17 cellular contexts compared by ENCODE assay signal in the genomic region with DNA sequence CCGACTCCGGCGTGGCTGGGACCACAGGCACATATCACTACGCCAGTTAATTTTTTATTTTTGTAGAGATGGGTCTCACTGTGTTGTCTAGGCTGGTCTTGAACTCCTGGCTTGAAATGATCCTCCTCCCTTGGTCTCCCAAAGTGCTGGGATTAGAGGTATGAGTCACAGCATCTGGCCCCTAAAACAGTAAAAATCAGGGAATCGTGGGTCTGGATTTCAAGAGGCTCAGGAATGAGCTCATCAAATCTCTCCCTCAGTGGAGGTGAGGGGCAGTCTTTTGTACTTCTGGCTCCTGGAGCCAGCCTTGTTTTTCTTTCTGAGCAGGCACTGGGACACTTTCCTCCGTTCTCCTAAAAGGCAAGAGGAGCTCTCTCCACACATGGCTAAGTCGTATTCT. TPM values are rescaled to one million over a fixed set of nuclear protein-coding genes. Genes with fewer than 3 reads are reported as not detected.
A peak's percentile ranks its signal among the peaks of the same experiment; 100 is the strongest.
DNase-seq lines count a peak whose midpoint lies in the region; ATAC-seq and TF ChIP-seq lines count a peak whose summit lies in the region.
"Had no signal": no experiment of that assay in that cellular context is flagged by ENCODE, and none has a peak within 500 bp of the region (broad histone marks: within the 10 kb centered on the region; RNA-seq: fewer than 3 reads in every experiment).

No MANE protein-coding gene starts in this region.

- CTCF ChIA-PET in Panc1 (lab: Charles Lee) = no interaction called here

- H3K27me3 ChIP-seq in Panc1 (ENCODE audit: control insufficient read depth, insufficient read depth, low read length) = no peaks in the 10 kb centered on the region
- no peaks in the 10 kb centered on the region for H3K27me3 ChIP-seq in stomach smooth muscle (ENCODE audit: control insufficient read depth in 1 of 2, insufficient read depth in 2 of 2, low read length in 2 of 2)
- H3K27me3 ChIP-seq: BE2C had no signal

- H3K36me3 ChIP-seq in Panc1 (ENCODE audit: control insufficient read depth, insufficient read depth, low read length) = no peaks in the 10 kb centered on the region
- peaks cover 3 to 6% of the 10 kb centered on the region in 2 donors for H3K36me3 ChIP-seq in stomach smooth muscle (ENCODE audit: control insufficient read depth in 2 of 2, insufficient read depth in 2 of 2, low read length in 2 of 2)
- H3K36me3 ChIP-seq: BE2C had no signal

- H3K27ac ChIP-seq in Panc1 (ENCODE audit: low read length) (no peak overlapping the region; the same call in 1 of the 2 replicates), stomach smooth muscle (ENCODE audit: low read length) (peak overlapping the region; percentile 85)
- H3K27ac ChIP-seq: foreskin keratinocyte had no signal

- BruUV-seq in Panc1 (replicated peaks; lab: Mats Ljungman, UMichigan) = no TSS peak

- H3K4me3 ChIP-seq in Panc1 (ENCODE audit: low read depth in 2 of 2, low read length in 2 of 2) (no peak overlapping the region), stomach smooth muscle (ENCODE audit: low read length in 2 of 2) (peak overlapping the region in 1 of 2 donors; percentile 15)

- DNase-seq in NCI-H2107 treated with DMSO at 0.1 percent for 48 hours (lab: John Stamatoyannopoulos, UW; ENCODE audit: unreplicated experiment) (peak; percentile 58), NCI-H2107 (lab: John Stamatoyannopoulos, UW) (no peak), Panc1 (ENCODE audit: low read depth, low spot score) (no peak), islet precursor cell (peak; percentile 59)
- no peak for DNase-seq in stimulated activated naive CD4-positive, alpha-beta T cell (lab: John Stamatoyannopoulos, UW)
- DNase-seq: activated B cell treated with CpG ODN at 0.5 μM for 24 hours; activated CD8-positive, alpha-beta T cell treated with anti-CD3 and anti-CD28 coated beads for 36 hours; activated T-cell treated with anti-CD3 and anti-CD28 coated beads, Interleukin-2, amount 50 U/mL, for 72 hours; Kasumi-1; occipital lobe; stimulated activated CD4-positive, alpha-beta T cell treated with anti-CD3 and anti-CD28 coated beads, Interleukin-2, amount 100 ng/mL, for 48 hours; T-helper 1 cell had no signal

- POLR2A ChIA-PET in Panc1 (lab: Charles Lee) = no interaction called here

- in situ Hi-C loops in Panc1 (cut with HindIII; ENCODE audit: low pct_unique_long_range_greater_than_20kb, low sequenced_read_pairs) = no loop called here

- H3K9ac ChIP-seq in stomach smooth muscle (ENCODE audit: low read length in 2 of 2) = peak overlapping the region in 1 of 2 donors; percentile 42

- intact Hi-C loops in Panc1 (cut with micrococcal nuclease; ENCODE audit: unreplicated experiment) = no loop called here

- no peak for TF ChIP-seq CTCF in Panc1 (IDR thresholded peaks at IDR 0.05)

- no peaks in the 10 kb centered on the region for H3K9me3 ChIP-seq in Panc1 (ENCODE audit: control insufficient read depth, insufficient read depth, low read depth, low read length)
- H3K9me3 ChIP-seq in stomach smooth muscle (ENCODE audit: control insufficient read depth in 2 of 2, low read length in 2 of 2) = no peaks in the 10 kb centered on the region
- H3K9me3 ChIP-seq: BE2C had no signal

- ATAC-seq in Panc1 = peak; percentile 13; the same call in 1 of the 2 replicates
- no peak for ATAC-seq in GM21528 (IDR thresholded peaks at IDR 0.05; ENCODE audit: low FRiP score, unreplicated experiment)
- ATAC-seq in GM19035 (IDR thresholded peaks at IDR 0.05; ENCODE audit: unreplicated experiment) = no peak
- ATAC-seq: activated CD8-positive, alpha-beta T cell treated with anti-CD3 and anti-CD28 coated beads for 36 hours had no signal

- H3K4me1 ChIP-seq in Panc1 (ENCODE audit: control insufficient read depth, insufficient read depth, low read length) (0 out of 2 replicates have a peak, but pooled peaks cover 9% of the 10 kb centered on the region), stomach smooth muscle (ENCODE audit: control insufficient read depth, insufficient read depth, low read length) (peaks cover 15% of the 10 kb centered on the region)
- H3K4me1 ChIP-seq: BE2C had no signal

RNA-seq across cellular contexts. Expression of gene RHEB, which starts 32.1 kb away (rescaled TPM):
- total RNA-seq in Panc1 (2021; ENCODE audit: unreplicated experiment) = 259 TPM
- 147 TPM for polyA plus RNA-seq in Panc1 (2012; ENCODE audit: insufficient read length)

Comparison
In these comparisons a context has a peak if more than half of its experiments do, and no peak if none do; other contexts are left out.
1. DNase-seq: peak in NCI-H2107 treated with DMSO at 0.1 percent for 48 hours (single experiment) and islet precursor cell (single experiment); none in NCI-H2107 (single experiment), Panc1 (single experiment) and stimulated activated naive CD4-positive, alpha-beta T cell (0 of 6).